Comparison of ENCODE assay signal across 1 cellular context in genomic region chr6:30481965-30482644, GRCh38.
TF ChIP-seq lines count a peak whose summit lies in the region.
"Not testable (repeated sequence)": the region's sequence is repeated elsewhere in the genome, so short reads cannot be mapped to it uniquely, and the experiment has no call there.

No MANE protein-coding gene starts in this region.

TF ChIP-seq in K562, 482 proteins besides CTCF, POLR2A, EP300 and RAD21 (continued from another document):
- peak; percentile 20; the same call in 1 of the 2 replicates for TF ChIP-seq TFAP4 (CRISPR knock-in tag; IDR thresholded peaks at IDR 0.05; ENCODE audit: borderline replicate concordance)
- 0 out of 2 replicates have a peak, but pooled peaks have one; percentile 23 for TF ChIP-seq ZNF384 (IDR thresholded peaks at IDR 0.05; ENCODE audit: low read depth, low read length)
- TF ChIP-seq CC2D1A (IDR thresholded peaks at IDR 0.05) = peak; percentile 73; the same call in 1 of the 2 replicates
- TF ChIP-seq SMC3 (conservative IDR thresholded peaks at IDR 0.05; ENCODE audit: insufficient read depth, low read depth, low read length) = peak; percentile 85
- peak; percentile 40; the same call in 1 of the 2 replicates for TF ChIP-seq KLF16 (IDR thresholded peaks at IDR 0.05)
- peak; percentile 97 for TF ChIP-seq STAG1 (CRISPR knock-in tag; IDR thresholded peaks at IDR 0.05; ENCODE audit: borderline replicate concordance)
- TF ChIP-seq ZNF282 (CRISPR knock-in tag; IDR thresholded peaks at IDR 0.05) = peak; percentile 78; the same call in 1 of the 2 replicates
- TF ChIP-seq ATF1 (CRISPR knock-in tag; IDR thresholded peaks at IDR 0.05); JUND (tag; IDR thresholded peaks at IDR 0.05; ENCODE audit: borderline replicate concordance, low read depth, low read length): not testable (repeated sequence)
- peak; percentile 9; the same call in 1 of the 2 replicates for TF ChIP-seq ATF1 (tag; IDR thresholded peaks at IDR 0.05)
- peak; percentile 83 for TF ChIP-seq DEAF1 (CRISPR knock-in tag; IDR thresholded peaks at IDR 0.05)
- TF ChIP-seq FOXO4 (CRISPR knock-in tag; IDR thresholded peaks at IDR 0.05) = 0 out of 2 replicates have a peak, but pooled peaks have one; percentile 28
- TF ChIP-seq HCFC1 (IDR thresholded peaks at IDR 0.05; ENCODE audit: low read depth, low read length) = 0 out of 2 replicates have a peak, but pooled peaks have one; percentile 23
- 0 out of 2 replicates have a peak, but pooled peaks have one; percentile 19 for TF ChIP-seq ARID2 (IDR thresholded peaks at IDR 0.05)
- peak; percentile 58; the same call in 1 of the 2 replicates for TF ChIP-seq JUND (IDR thresholded peaks at IDR 0.05; ENCODE audit: borderline replicate concordance, low read depth, low read length)
- peak; percentile 31; the same call in 1 of the 2 replicates for TF ChIP-seq ZBTB7A (IDR thresholded peaks at IDR 0.05; ENCODE audit: borderline replicate concordance, control insufficient read depth, low read depth, low read length)
